In genomic region chr1:3593745-3594144, GRCh38 we compare ENCODE assay signal across 18 cellular contexts. TPM values are rescaled to one million over a fixed set of nuclear protein-coding genes. Genes with fewer than 3 reads are reported as not detected.
A peak's percentile ranks its signal among the peaks of the same experiment; 100 is the strongest.
DNase-seq lines count a peak whose midpoint lies in the region; ATAC-seq and TF ChIP-seq lines count a peak whose summit lies in the region.
"Had no signal": no experiment of that assay in that cellular context is flagged by ENCODE, and none has a peak within 500 bp of the region (broad histone marks: within the 10 kb centered on the region; RNA-seq: fewer than 3 reads in every experiment).

No MANE protein-coding gene starts in this region.

- H3K4me1 ChIP-seq in H9 (ENCODE audit: insufficient read depth, low read length) = peaks cover 3% of the 10 kb centered on the region; the same call in 1 of the 2 replicates
- H3K4me1 ChIP-seq in mesodermal cell (ENCODE audit: control insufficient read depth, insufficient read depth, low read length, poor library complexity, severe bottlenecking) = peaks cover 18% of the 10 kb centered on the region
- peaks cover 4 to 19% of the 10 kb centered on the region in 2 donors for H3K4me1 ChIP-seq in gastrocnemius medialis
- H3K4me1 ChIP-seq: Caco-2 had no signal

- TF ChIP-seq POLR2A in gastrocnemius medialis (IDR thresholded peaks at IDR 0.05) = no peak

- H3K9ac ChIP-seq in H9 (ENCODE audit: extremely low read depth, insufficient read length, low read length) = no peak overlapping the region

- H4K91ac ChIP-seq in H9 (ENCODE audit: insufficient read length, low read depth, low read length) = no peak overlapping the region

- TF ChIP-seq CTCF in H9 (conservative IDR thresholded peaks at IDR 0.05) = no peak
- no peak for TF ChIP-seq CTCF in brain (conservative IDR thresholded peaks at IDR 0.05)
- no peak for TF ChIP-seq CTCF in gastrocnemius medialis (IDR thresholded peaks at IDR 0.05 in 4 of 5, conservative IDR thresholded peaks at IDR 0.05 in 1 of 5)

- intact Hi-C loops in gastrocnemius medialis (cut with DNase I; ENCODE audit: low total_unique reads) = no loop called here

- H3K27ac Mint-ChIP-seq in H9 (peak overlapping the region; percentile 72 to 87 (median 76); a peak in 5 of 7 replicates), brain (peak overlapping the region in 4 of 5 experiments; percentile 67 to 93 (median 76))
- H3K27ac Mint-ChIP-seq: CD4-positive, alpha-beta T cell had no signal

- no CpG with 5 or more reads among the region's 10 CpGs for WGBS in H9 (ENCODE audit: extremely low coverage, insufficient read length, low lambda C conversion rate)
- 75 to 82% methylated on average over 7 to 10 of the region's 10 CpGs for WGBS in mesodermal cell (ENCODE audit: insufficient coverage in 2 of 2), 2 experiments

- no peak overlapping the region for H3K14ac ChIP-seq in H9 (ENCODE audit: insufficient read depth, low read length)

- no peak overlapping the region for H2BK20ac ChIP-seq in H9 (ENCODE audit: low read depth, low read length, poor library complexity, severe bottlenecking)

- H2BK5ac ChIP-seq in H9 (ENCODE audit: insufficient read length, low read length) = no peak overlapping the region

- H4K5ac ChIP-seq in H9 (ENCODE audit: insufficient read length, low read depth, low read length) = no peak overlapping the region

- H3K56ac ChIP-seq in H9 (ENCODE audit: insufficient read length, low read depth, low read length) = no peak overlapping the region

- no peaks in the 10 kb centered on the region for H3K27me3 Mint-ChIP-seq in H9 (ENCODE audit: low read depth)
- no peaks in the 10 kb centered on the region for H3K27me3 Mint-ChIP-seq in brain
- H3K27me3 Mint-ChIP-seq: CD4-positive, alpha-beta T cell had no signal

- DNase-seq in H9 (no peak), gastrocnemius medialis (no peak), kidney tubule cell (ENCODE audit: low spot score) (no peak), germinal center (ENCODE audit: low spot score) (no peak)
- DNase-seq in stimulated activated CD8-positive, alpha-beta memory T cell treated with anti-CD3 and anti-CD28 coated beads, Interleukin-4, amount 100 ng/mL, for 48 hours = no peak
- DNase-seq: AML-193; Caco-2; CD4-positive, alpha-beta T cell; GF-D8; GOT3; KG1; NCI-H2029 treated with DMSO at 0.1 percent for 48 hours; NCI-H2171; NCI-H526; Peyer's patch had no signal

- no peak overlapping the region for H2BK15ac ChIP-seq in H9 (ENCODE audit: low read depth, low read length)

- H3K79me2 ChIP-seq in H9 (ENCODE audit: insufficient read depth, low read length) = no peaks in the 10 kb centered on the region

- H3K4me3 ChIP-seq in mesodermal cell (ENCODE audit: extremely low read depth, insufficient read depth, low read length, poor library complexity, severe bottlenecking) = no peak overlapping the region
- H3K4me3 ChIP-seq in gastrocnemius medialis = no peak overlapping the region
- H3K4me3 ChIP-seq: Peyer's patch had no signal

- H3K23me2 ChIP-seq in H9 (ENCODE audit: insufficient read length, low read depth, low read length, poor library complexity, severe bottlenecking) = no peaks in the 10 kb centered on the region

- H3K27ac ChIP-seq in H9 (ENCODE audit: insufficient read length, low read depth, low read length) (no peak overlapping the region), mesodermal cell (ENCODE audit: low read depth, low read length, severe bottlenecking) (peak overlapping the region; percentile 49), gastrocnemius medialis (no peak overlapping the region)
- H3K27ac ChIP-seq: Peyer's patch had no signal

- no peaks in the 10 kb centered on the region for H3K27me3 ChIP-seq in H9 (ENCODE audit: insufficient read depth, low read length)
- no peaks in the 10 kb centered on the region for H3K27me3 ChIP-seq in gastrocnemius medialis
- H3K27me3 ChIP-seq: Peyer's patch had no signal

- no peak overlapping the region for H4K8ac ChIP-seq in H9 (replicated peaks; ENCODE audit: insufficient read length, low read depth, low read length)

- no peak overlapping the region for H2AFZ ChIP-seq in H9 (ENCODE audit: low read length)

- H3K18ac ChIP-seq in H9 (ENCODE audit: insufficient read length, low read depth, low read length) = no peak overlapping the region

- H3K36me3 Mint-ChIP-seq in H9 (ENCODE audit: insufficient read depth in 1 of 3, low read depth in 3 of 3) (peaks cover 0 to 4% (median 2%) of the 10 kb centered on the region in 3 experiments; a peak in 2 of 7 replicates), brain (no peaks in the 10 kb centered on the region)

- in situ Hi-C loops in gastrocnemius medialis (cut with MboI; ENCODE audit: low sequenced_read_pairs in 4 of 4) = no loop called here

- no peak overlapping the region for H3K4me2 ChIP-seq in H9 (ENCODE audit: insufficient read depth, insufficient read length, low read length)

- H3K4me3 Mint-ChIP-seq in H9 (no peak overlapping the region; a peak in 1 of 5 replicates), brain (no peak overlapping the region)
- H3K4me3 Mint-ChIP-seq: CD4-positive, alpha-beta T cell had no signal

- H2BK120ac ChIP-seq in H9 (ENCODE audit: low read depth, low read length, poor library complexity, severe bottlenecking) = no peak overlapping the region

- H3K4me1 Mint-ChIP-seq in H9 = peaks cover 19 to 47% of the 10 kb centered on the region in 2 experiments
- peaks cover 45% of the 10 kb centered on the region for H3K4me1 Mint-ChIP-seq in brain

- H3K9me3 Mint-ChIP-seq in H9 = no peaks in the 10 kb centered on the region
- H3K9me3 Mint-ChIP-seq in brain = no peaks in the 10 kb centered on the region
- H3K9me3 Mint-ChIP-seq: CD4-positive, alpha-beta T cell had no signal

- no peak overlapping the region for H3K4ac ChIP-seq in H9 (ENCODE audit: low read depth, low read length)

- no peak overlapping the region for H3K23ac ChIP-seq in H9 (ENCODE audit: insufficient read length, low read depth, low read length)

- H2AK5ac ChIP-seq in H9 (ENCODE audit: insufficient read length, low read length) = no peak overlapping the region

- ATAC-seq in gastrocnemius medialis = no peak
- ATAC-seq: HepG2 had no signal

- no peaks in the 10 kb centered on the region for H3K79me1 ChIP-seq in H9 (ENCODE audit: insufficient read depth, low read depth, low read length, poor library complexity, severe bottlenecking)

- no peaks in the 10 kb centered on the region for H4K20me1 ChIP-seq in H9 (ENCODE audit: control insufficient read depth, insufficient read depth, insufficient read length)

- H3K36me3 ChIP-seq in mesodermal cell (ENCODE audit: control insufficient read depth, insufficient read depth, low read length) = no peaks in the 10 kb centered on the region
- H3K36me3 ChIP-seq in gastrocnemius medialis = no peaks in the 10 kb centered on the region
- H3K36me3 ChIP-seq: Peyer's patch had no signal

- H3K9me3 ChIP-seq in H9 (ENCODE audit: control insufficient read depth, low read depth, low read length) (no peaks in the 10 kb centered on the region), mesodermal cell (ENCODE audit: control insufficient read depth, low read length) (no peaks in the 10 kb centered on the region), gastrocnemius medialis (no peaks in the 10 kb centered on the region)
- H3K9me3 ChIP-seq: Caco-2, Peyer's patch had no signal

- H2BK12ac ChIP-seq in H9 (ENCODE audit: insufficient read length, low read depth, low read length) = no peak overlapping the region

- no peak overlapping the region for H3T11ph ChIP-seq in H9 (ENCODE audit: low read length)

RNA-seq across cellular contexts. Expression of gene MEGF6, which starts 17.6 kb away (rescaled TPM):
- total RNA-seq in H9 (2021) = 19.9 and 21.3 TPM in 2 replicates
- 8.0 TPM for polyA plus RNA-seq in brain (ENCODE audit: insufficient read depth, low read depth, low replicate concordance)
- 17.0 TPM for polyA plus RNA-seq in mesodermal cell (2013, experiment 1 of 2)
- polyA plus RNA-seq in mesodermal cell (2013, experiment 2 of 2) = 16.3 TPM
- 1 to 10 TPM; 1.9 to 5.7 (median 4.9) TPM for total RNA-seq in gastrocnemius medialis

RNA-seq across cellular contexts. Expression of gene TPRG1L, which starts 31.1 kb away (rescaled TPM):
- total RNA-seq in H9 (2021) (24.0 and 24.7 TPM in 2 replicates), gastrocnemius medialis (10 to 100 TPM; 25.3 to 38.7 (median 30.0) TPM)
- 100 TPM for polyA plus RNA-seq in brain (ENCODE audit: insufficient read depth, low read depth, low replicate concordance)
- polyA plus RNA-seq in mesodermal cell (2013, experiment 1 of 2) = 31.7 TPM
- polyA plus RNA-seq in mesodermal cell (2013, experiment 2 of 2) = 26.3 TPM

RNA-seq across cellular contexts. Expression of gene WRAP73, which starts 56.2 kb away (rescaled TPM):
- total RNA-seq in H9 (2021) = 28.4 and 33.8 TPM in 2 replicates
- polyA plus RNA-seq in brain (ENCODE audit: insufficient read depth, low read depth, low replicate concordance) = 29.7 TPM
- polyA plus RNA-seq in mesodermal cell (2013, experiment 1 of 2) = 25.4 TPM
- polyA plus RNA-seq in mesodermal cell (2013, experiment 2 of 2) = 19.7 TPM
- total RNA-seq in gastrocnemius medialis = 10 to 100 TPM; 12.7 to 16.1 (median 14.2) TPM

RNA-seq across cellular contexts. Expression of gene TP73, which starts 58.6 kb away (rescaled TPM):
- total RNA-seq in H9 (2021) (4.7 and 4.9 TPM in 2 replicates), gastrocnemius medialis (under 1 TPM in 1 of 4 donors, not detected in 3; 0.07 TPM)
- 19.0 TPM for polyA plus RNA-seq in brain (ENCODE audit: insufficient read depth, low read depth, low replicate concordance)
- not detected for polyA plus RNA-seq in mesodermal cell (2013, experiment 1 of 2)
- 0.10 TPM for polyA plus RNA-seq in mesodermal cell (2013, experiment 2 of 2)
- total RNA-seq: CD4-positive, alpha-beta T cell had no signal
